ENCODE assay signal across 10 cellular contexts in the genomic region with DNA sequence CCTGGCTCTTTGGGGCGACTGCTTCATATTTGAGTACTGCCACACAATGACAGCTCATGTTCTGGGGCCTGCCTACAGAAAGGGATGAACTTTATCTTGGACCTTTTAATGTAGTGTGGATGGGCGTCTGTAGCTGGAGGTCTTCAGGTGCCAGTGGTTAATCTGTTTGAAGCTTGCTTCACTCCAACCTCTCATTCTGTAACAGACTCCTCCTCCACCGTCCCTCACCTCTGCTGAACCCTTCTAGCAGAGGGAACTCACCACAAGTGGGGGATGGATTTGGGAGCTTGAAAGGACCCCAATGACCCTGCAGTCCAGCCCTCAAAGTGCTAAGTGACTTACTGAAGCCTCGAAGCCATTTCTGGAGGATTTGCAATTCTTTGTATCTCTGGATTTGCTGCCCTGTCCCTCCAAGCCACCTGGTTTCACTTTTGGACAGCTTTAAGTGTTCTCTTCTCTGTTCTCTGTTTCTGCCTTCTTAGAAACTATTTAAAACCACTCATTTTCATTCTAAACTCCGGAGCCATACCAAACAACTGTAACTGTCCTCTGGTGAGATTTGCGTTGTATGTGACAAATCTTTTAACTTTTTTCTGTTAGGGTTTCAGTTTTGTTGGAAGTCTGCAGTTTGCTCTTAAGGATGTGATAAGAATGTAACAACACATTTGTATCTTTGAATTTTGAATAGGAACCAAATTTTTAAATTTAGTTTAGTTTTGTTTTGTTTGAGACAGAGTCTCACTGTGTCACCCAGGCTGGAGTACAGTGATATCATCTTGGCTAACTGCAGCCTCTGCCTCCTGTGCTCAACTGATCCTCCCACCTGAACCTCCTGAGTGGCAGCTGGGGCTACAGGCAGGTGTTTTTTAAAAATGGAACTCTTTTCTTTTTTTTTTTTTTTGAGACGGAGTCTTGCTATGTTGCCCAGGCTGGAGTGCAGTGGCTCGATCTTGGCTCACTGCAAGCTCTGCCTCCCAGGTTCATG. TPM values are rescaled to one million over a fixed set of nuclear protein-coding genes. Genes with fewer than 3 reads are reported as not detected.
A peak's percentile ranks its signal among the peaks of the same experiment; 100 is the strongest.
DNase-seq lines count a peak whose midpoint lies in the region; ATAC-seq and TF ChIP-seq lines count a peak whose summit lies in the region.
"Had no signal": no experiment of that assay in that cellular context is flagged by ENCODE, and none has a peak within 500 bp of the region (broad histone marks: within the 10 kb centered on the region; RNA-seq: fewer than 3 reads in every experiment).

No MANE protein-coding gene starts in this region.

- no peak for TF ChIP-seq CTCF in neural progenitor cell (IDR thresholded peaks at IDR 0.05)
- no peak for TF ChIP-seq CTCF in lower leg skin (IDR thresholded peaks at IDR 0.05)

- peak overlapping the region; percentile 30 for H3K27ac Mint-ChIP-seq in activated CD4-positive, alpha-beta T cell treated with anti-CD3 and anti-CD28 coated beads for 36 hours
- H3K27ac Mint-ChIP-seq in neural progenitor cell: no peak overlapping the region
- H3K27ac Mint-ChIP-seq: brain had no signal

- H3K4me2 ChIP-seq in neural progenitor cell: no peak overlapping the region

- CTCF ChIA-PET in activated CD4-positive, alpha-beta T cell treated with anti-CD3 and anti-CD28 coated beads for 36 hours (lab: Charles Lee): interaction anchor here (0.8 to 4.7 kb wide), 3 partner anchors 9 to 51 kb away, joined by 3 to 50 read pairs (median 5); a partner anchor contains a TSS

- no peak for DNase-seq in activated CD4-positive, alpha-beta T cell treated with anti-CD3 and anti-CD28 coated beads for 36 hours
- DNase-seq in activated CD4-positive, alpha-beta T cell treated with anti-CD3 and anti-CD28 coated beads for 4 hours: no peak
- DNase-seq in neural progenitor cell (ENCODE audit: low spot score) (no peak), iPS-NIHi7 (ENCODE audit: extremely low spot score) (no peak), COLO829 (ENCODE audit: low spot score) (no peak), lower leg skin (ENCODE audit: low spot score in 2 of 2) (no peak)

- H3K9ac ChIP-seq in neural progenitor cell: no peak overlapping the region

- peaks cover 12% of the 10 kb centered on the region for H3K4me1 ChIP-seq in neural progenitor cell

- H3K36me3 ChIP-seq in KOPT-K1 (ENCODE audit: insufficient read depth, low read length): peaks cover 28% of the 10 kb centered on the region
- H3K36me3 ChIP-seq in neural progenitor cell: no peaks in the 10 kb centered on the region

- peaks cover 40% of the 10 kb centered on the region for H3K4me1 Mint-ChIP-seq in activated CD4-positive, alpha-beta T cell treated with anti-CD3 and anti-CD28 coated beads for 36 hours
- peaks cover 11% of the 10 kb centered on the region for H3K4me1 Mint-ChIP-seq in neural progenitor cell

- H3K27me3 Mint-ChIP-seq in activated CD4-positive, alpha-beta T cell treated with anti-CD3 and anti-CD28 coated beads for 36 hours: no peaks in the 10 kb centered on the region
- H3K27me3 Mint-ChIP-seq in neural progenitor cell (ENCODE audit: insufficient read depth, low read depth): peaks cover 4% of the 10 kb centered on the region

- H3K4me3 Mint-ChIP-seq in activated CD4-positive, alpha-beta T cell treated with anti-CD3 and anti-CD28 coated beads for 36 hours: peak overlapping the region; percentile 11
- no peak overlapping the region for H3K4me3 Mint-ChIP-seq in neural progenitor cell
- H3K4me3 Mint-ChIP-seq: brain had no signal

- POLR2A ChIA-PET in activated CD4-positive, alpha-beta T cell treated with anti-CD3 and anti-CD28 coated beads for 36 hours (lab: Charles Lee): interaction anchor here (0.7 kb wide), 1 partner anchor 65 kb away, joined by 6 read pairs; no protein-coding TSS in a partner anchor

- TF ChIP-seq POLR2A in lower leg skin (IDR thresholded peaks at IDR 0.05): no peak

- intact Hi-C loops in activated CD4-positive, alpha-beta T cell treated with anti-CD3 and anti-CD28 coated beads for 36 hours (cut with DNase I, micrococcal nuclease): no loop called here
- intact Hi-C loops in lower leg skin (cut with DNase I; ENCODE audit: low total_unique reads): no loop called here

- H3K9me3 ChIP-seq in KOPT-K1 (ENCODE audit: insufficient read depth, low read length, poor library complexity, severe bottlenecking): no peaks in the 10 kb centered on the region
- H3K9me3 ChIP-seq in neural progenitor cell (ENCODE audit: low read depth): no peaks in the 10 kb centered on the region

- peak; percentile 59 for ATAC-seq in activated CD4-positive, alpha-beta T cell treated with anti-CD3 and anti-CD28 coated beads for 36 hours
- ATAC-seq in HG02571 (IDR thresholded peaks at IDR 0.05; ENCODE audit: unreplicated experiment): peak; percentile 92
- ATAC-seq: HCT116 had no signal

- H3K79me2 ChIP-seq in neural progenitor cell (ENCODE audit: low read depth): no peaks in the 10 kb centered on the region

- no peaks in the 10 kb centered on the region for H3K27me3 ChIP-seq in neural progenitor cell

- peak overlapping the region; percentile 59 for H2AFZ ChIP-seq in neural progenitor cell (replicated peaks)

- no peaks in the 10 kb centered on the region for H4K20me1 ChIP-seq in neural progenitor cell (ENCODE audit: low read depth)

- WGBS in lower leg skin, 2 donors: 71 to 77% methylated on average over 8 of the region's 8 CpGs

- H3K27ac ChIP-seq in KOPT-K1 (ENCODE audit: low read depth, low read length, poor library complexity, severe bottlenecking): peak overlapping the region; percentile 75
- H3K27ac ChIP-seq in neural progenitor cell: no peak overlapping the region

- no peaks in the 10 kb centered on the region for H3F3A ChIP-seq in neural progenitor cell (ENCODE audit: low read depth)

- peaks cover 12% of the 10 kb centered on the region for H3K36me3 Mint-ChIP-seq in activated CD4-positive, alpha-beta T cell treated with anti-CD3 and anti-CD28 coated beads for 36 hours (ENCODE audit: low read depth)
- H3K36me3 Mint-ChIP-seq in neural progenitor cell: no peaks in the 10 kb centered on the region
- H3K36me3 Mint-ChIP-seq: brain had no signal

- H3K9me3 Mint-ChIP-seq in activated CD4-positive, alpha-beta T cell treated with anti-CD3 and anti-CD28 coated beads for 36 hours (ENCODE audit: low read depth): no peaks in the 10 kb centered on the region
- H3K9me3 Mint-ChIP-seq in neural progenitor cell: no peaks in the 10 kb centered on the region
- H3K9me3 Mint-ChIP-seq: brain had no signal

- H3K4me3 ChIP-seq in neural progenitor cell (no peak overlapping the region), lower leg skin (ENCODE audit: low read depth, poor library complexity, severe bottlenecking) (no peak overlapping the region)

RNA-seq across cellular contexts. Expression of a gene that starts 37.0 kb away (rescaled TPM):
- total RNA-seq in activated CD4-positive, alpha-beta T cell treated with anti-CD3 and anti-CD28 coated beads for 36 hours: 10 to 100 TPM; 45.1 to 49.1 TPM
- total RNA-seq in neural progenitor cell (ENCODE audit: low replicate concordance) (2.1 and 3.1 TPM in 2 replicates), lower leg skin (10 to 100 TPM; 10.9 to 26.4 (median 18.5) TPM)

RNA-seq across cellular contexts. Expression of a gene that starts 40.4 kb away (rescaled TPM):
- total RNA-seq in activated CD4-positive, alpha-beta T cell treated with anti-CD3 and anti-CD28 coated beads for 36 hours: 10 to 100 TPM; 12.2 to 16.8 TPM
- total RNA-seq in neural progenitor cell (ENCODE audit: low replicate concordance) (1.4 and 2.2 TPM in 2 replicates), lower leg skin (1 to 10 TPM; 4.0 to 6.3 (median 4.2) TPM)
